In the genomic region with DNA sequence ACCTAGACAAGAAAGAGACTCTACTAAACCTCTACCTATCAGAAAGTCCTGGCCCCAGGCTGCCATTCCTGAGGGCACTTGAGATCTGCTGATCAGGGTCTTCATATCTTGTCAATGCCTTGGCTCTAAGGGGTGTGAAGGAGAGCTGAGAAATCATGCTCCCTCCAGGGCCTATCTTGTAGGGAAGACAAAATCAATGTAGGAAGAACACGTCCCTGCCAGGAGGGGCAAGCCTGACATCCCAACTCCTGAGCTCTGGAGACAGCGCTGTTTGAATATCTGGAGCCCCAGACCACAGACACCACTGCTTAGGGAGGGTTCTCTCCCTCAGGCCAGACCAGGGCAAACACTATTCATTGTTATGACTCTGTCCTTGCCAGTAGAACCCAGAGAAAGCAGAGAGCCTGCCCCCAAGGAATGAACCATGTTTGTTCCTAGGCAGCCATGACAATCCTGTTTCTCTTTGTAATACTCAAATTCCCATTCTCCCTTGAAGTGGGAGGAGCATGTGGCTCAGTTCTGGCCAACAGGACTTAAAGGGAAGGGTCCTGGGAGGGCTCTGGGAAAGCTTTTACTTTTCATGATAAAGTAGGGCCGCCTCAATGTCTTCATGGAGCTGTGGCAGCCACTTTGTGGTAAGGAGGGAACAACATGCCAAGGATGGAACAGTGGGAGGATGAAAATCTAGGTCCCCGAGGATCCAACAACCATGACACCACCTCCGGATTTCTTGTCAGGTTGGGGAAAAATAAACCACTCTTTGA, we compare ENCODE assay signal across 11 cellular contexts. TPM values are rescaled to one million over a fixed set of nuclear protein-coding genes. Genes with fewer than 3 reads are reported as not detected.
DNase-seq lines count a peak whose midpoint lies in the region; ATAC-seq and TF ChIP-seq lines count a peak whose summit lies in the region.
"Had no signal": no experiment of that assay in that cellular context is flagged by ENCODE, and none has a peak within 500 bp of the region (broad histone marks: within the 10 kb centered on the region; RNA-seq: fewer than 3 reads in every experiment).

No MANE protein-coding gene starts in this region.

- H2AK5ac ChIP-seq in mesendoderm (ENCODE audit: low read length), result no peak overlapping the region

- no peak overlapping the region for H4K5ac ChIP-seq in mesendoderm (ENCODE audit: low read length)

- no peak overlapping the region for H3K27ac Mint-ChIP-seq in CD8-positive, alpha-beta T cell
- H3K27ac Mint-ChIP-seq in activated B cell treated with CpG ODN at 0.5 μM for 24 hours, result no peak overlapping the region

- H3K9me3 Mint-ChIP-seq in CD8-positive, alpha-beta T cell, result no peaks in the 10 kb centered on the region
- no peaks in the 10 kb centered on the region for H3K9me3 Mint-ChIP-seq in activated B cell treated with CpG ODN at 0.5 μM for 24 hours

- no peak for TF ChIP-seq CTCF in CD8-positive, alpha-beta T cell (IDR thresholded peaks at IDR 0.05)
- TF ChIP-seq CTCF in activated B cell treated with CpG ODN at 0.5 μM for 24 hours (IDR thresholded peaks at IDR 0.05), result no peak

- peaks cover 28% of the 10 kb centered on the region for H3K79me2 ChIP-seq in mesendoderm (ENCODE audit: control insufficient read depth, insufficient read depth, low read length)

- H3K4me3 Mint-ChIP-seq in CD8-positive, alpha-beta T cell, result peak overlapping the region; percentile 54
- peak overlapping the region; percentile 52 for H3K4me3 Mint-ChIP-seq in activated B cell treated with CpG ODN at 0.5 μM for 24 hours

- peaks cover 16% of the 10 kb centered on the region for H3K36me3 Mint-ChIP-seq in CD8-positive, alpha-beta T cell
- peaks cover 9% of the 10 kb centered on the region for H3K36me3 Mint-ChIP-seq in activated B cell treated with CpG ODN at 0.5 μM for 24 hours (ENCODE audit: low read depth)

- peaks cover 0 to 6% (median 0%) of the 10 kb centered on the region in 11 experiments; a peak in 4 of 22 replicates for H3K36me3 ChIP-seq in BLaER1 treated with 17β-estradiol and CSF1 and Interleukin-3, amounts not matched to agents 10 nM and 100 nM
- no peaks in the 10 kb centered on the region for H3K36me3 ChIP-seq in CD8-positive, alpha-beta T cell (ENCODE audit: insufficient read depth, low read length)
- no peaks in the 10 kb centered on the region for H3K36me3 ChIP-seq in mesendoderm (ENCODE audit: control insufficient read depth, insufficient read depth, low read length)
- H3K36me3 ChIP-seq: esophagus squamous epithelium, right atrium auricular region had no signal

- CTCF ChIA-PET in CD8-positive, alpha-beta T cell (lab: Charles Lee), result interaction anchor here (0.6 to 1.6 kb wide), 3 partner anchors 32 to 155 kb away, joined by 3 to 5 read pairs (median 3); no protein-coding TSS in a partner anchor
- CTCF ChIA-PET in activated B cell treated with CpG ODN at 0.5 μM for 24 hours (lab: Charles Lee), result no interaction called here

- H3K9me3 ChIP-seq in BLaER1 treated with 17β-estradiol and CSF1 and Interleukin-3, amounts not matched to agents 10 nM and 100 nM (replicated peaks in 1 of 11), result no peaks in the 10 kb centered on the region
- no peaks in the 10 kb centered on the region for H3K9me3 ChIP-seq in CD8-positive, alpha-beta T cell (ENCODE audit: low read length)
- H3K9me3 ChIP-seq: esophagus squamous epithelium, right atrium auricular region had no signal

- DNase-seq in CD8-positive, alpha-beta T cell, result no peak
- DNase-seq in activated B cell treated with CpG ODN at 0.5 μM for 24 hours (no peak), mesendoderm (peak; percentile 37), NCI-H526 (lab: John Stamatoyannopoulos, UW) (no peak), kidney tubule cell (ENCODE audit: low spot score) (no peak)
- DNase-seq: dermis blood vessel endothelial cell; esophagus squamous epithelium; stimulated activated CD4-positive, alpha-beta T cell treated with anti-CD3 and anti-CD28 coated beads, Interleukin-2, amount 100 ng/mL, for 24 hours had no signal

- H3K4ac ChIP-seq in mesendoderm (ENCODE audit: low read depth, low read length), result no peak overlapping the region

- peaks cover 0 to 6% (median 2%) of the 10 kb centered on the region in 11 experiments; a peak in 13 of 22 replicates for H3K27me3 ChIP-seq in BLaER1 treated with 17β-estradiol and CSF1 and Interleukin-3, amounts not matched to agents 10 nM and 100 nM
- no peaks in the 10 kb centered on the region for H3K27me3 ChIP-seq in CD8-positive, alpha-beta T cell (ENCODE audit: insufficient read depth, low read length)
- peaks cover 3% of the 10 kb centered on the region for H3K27me3 ChIP-seq in mesendoderm (ENCODE audit: insufficient read depth, low read length, poor library complexity)
- H3K27me3 ChIP-seq: esophagus squamous epithelium, right atrium auricular region had no signal

- H3K18ac ChIP-seq in mesendoderm (ENCODE audit: low read length), result no peak overlapping the region

- peaks cover 15% of the 10 kb centered on the region for H3K79me1 ChIP-seq in mesendoderm (ENCODE audit: low read length)

- no peak overlapping the region for H3K56ac ChIP-seq in mesendoderm (ENCODE audit: low read length)

- peak overlapping the region in 7 of 11 experiments; percentile 50 to 80 (median 68); a peak in 12 of 22 replicates for H3K4me2 ChIP-seq in BLaER1 treated with 17β-estradiol and CSF1 and Interleukin-3, amounts not matched to agents 10 nM and 100 nM
- H3K4me2 ChIP-seq in mesendoderm (ENCODE audit: low read length), result no peak overlapping the region

- no peak overlapping the region; a peak in 1 of 22 replicates for H3K27ac ChIP-seq in BLaER1 treated with 17β-estradiol and CSF1 and Interleukin-3, amounts not matched to agents 10 nM and 100 nM
- H3K27ac ChIP-seq in CD8-positive, alpha-beta T cell (ENCODE audit: low read depth, low read length), result no peak overlapping the region
- no peak overlapping the region for H3K27ac ChIP-seq in mesendoderm (ENCODE audit: low read depth, low read length)
- H3K27ac ChIP-seq: esophagus squamous epithelium, right atrium auricular region had no signal

- ATAC-seq in CD8-positive, alpha-beta T cell, result no peak
- ATAC-seq in activated B cell treated with CpG ODN at 0.5 μM for 24 hours (ENCODE audit: low read depth), result no peak
- ATAC-seq in HG03108 (IDR thresholded peaks at IDR 0.05; ENCODE audit: unreplicated experiment), result no peak

- intact Hi-C loops in CD8-positive, alpha-beta T cell (cut with DNase I, micrococcal nuclease), result no loop called here
- intact Hi-C loops in activated B cell treated with CpG ODN at 0.5 μM for 24 hours (cut with micrococcal nuclease), result no loop called here

- H3K27me3 Mint-ChIP-seq in CD8-positive, alpha-beta T cell (ENCODE audit: low read depth), result no peaks in the 10 kb centered on the region
- H3K27me3 Mint-ChIP-seq in activated B cell treated with CpG ODN at 0.5 μM for 24 hours, result peaks cover 4% of the 10 kb centered on the region

- no peak overlapping the region for H3K4me3 ChIP-seq in BLaER1 treated with 17β-estradiol and CSF1 and Interleukin-3, amounts not matched to agents 10 nM and 100 nM
- no peak overlapping the region for H3K4me3 ChIP-seq in CD8-positive, alpha-beta T cell (ENCODE audit: low read depth, low read length)
- no peak overlapping the region for H3K4me3 ChIP-seq in mesendoderm (ENCODE audit: low read length)
- H3K4me3 ChIP-seq: esophagus squamous epithelium, right atrium auricular region had no signal

- POLR2A ChIA-PET in CD8-positive, alpha-beta T cell (lab: Charles Lee), result interaction anchor here (0.7 to 1.1 kb wide), 3 partner anchors 62 to 88 kb away, joined by 3 read pairs; no protein-coding TSS in a partner anchor
- POLR2A ChIA-PET in activated B cell treated with CpG ODN at 0.5 μM for 24 hours (lab: Charles Lee), result interaction anchor here (0.6 to 1.5 kb wide), 2 partner anchors 48 to 115 kb away, joined by 3 to 9 read pairs; a partner anchor contains a TSS

- H3K4me1 ChIP-seq in BLaER1 treated with 17β-estradiol and CSF1 and Interleukin-3, amounts not matched to agents 10 nM and 100 nM, result peaks cover 24 to 60% (median 49%) of the 10 kb centered on the region in 10 experiments
- H3K4me1 ChIP-seq in CD8-positive, alpha-beta T cell (ENCODE audit: insufficient read depth, low read length), result peaks cover 34% of the 10 kb centered on the region
- peaks cover 3% of the 10 kb centered on the region for H3K4me1 ChIP-seq in mesendoderm (ENCODE audit: control insufficient read depth, low read depth, low read length)

- peaks cover 33% of the 10 kb centered on the region for H3K4me1 Mint-ChIP-seq in CD8-positive, alpha-beta T cell (ENCODE audit: low read depth)
- peaks cover 30% of the 10 kb centered on the region for H3K4me1 Mint-ChIP-seq in activated B cell treated with CpG ODN at 0.5 μM for 24 hours

- no peak overlapping the region for H2BK5ac ChIP-seq in mesendoderm (ENCODE audit: low read length)

- H3K9ac ChIP-seq in BLaER1 treated with 17β-estradiol and CSF1 and Interleukin-3, amounts not matched to agents 10 nM and 100 nM, result no peak overlapping the region
- H3K9ac ChIP-seq in mesendoderm (ENCODE audit: low read length), result no peak overlapping the region

- H3K23ac ChIP-seq in mesendoderm (ENCODE audit: low read length), result no peak overlapping the region

- no peak overlapping the region for H2BK15ac ChIP-seq in mesendoderm (replicated peaks; ENCODE audit: low read depth)

- no peak overlapping the region for H2BK120ac ChIP-seq in mesendoderm (ENCODE audit: low read depth, low read length)

- no peak overlapping the region for H4K8ac ChIP-seq in mesendoderm (ENCODE audit: low read depth, low read length)

- WGBS in mesendoderm (ENCODE audit: extremely low coverage, insufficient coverage, low lambda C conversion rate), result no CpG with 5 or more reads among the region's 5 CpGs

- peaks cover 23 to 31% (median 30%) of the 10 kb centered on the region in 11 experiments for H4K20me1 ChIP-seq in BLaER1 treated with 17β-estradiol and CSF1 and Interleukin-3, amounts not matched to agents 10 nM and 100 nM

RNA-seq across cellular contexts. Expression of a gene that starts 1.8 kb away (rescaled TPM):
- total RNA-seq in CD8-positive, alpha-beta T cell, result 10 to 100 TPM; 34.7 to 35.7 TPM
- total RNA-seq in activated B cell treated with CpG ODN at 0.5 μM for 24 hours, result 23.7 and 24.6 TPM in 2 replicates
- polyA plus RNA-seq in mesendoderm (2013, experiment 1 of 2), result 16.2 TPM
- 16.3 TPM for polyA plus RNA-seq in mesendoderm (2013, experiment 2 of 2)

RNA-seq across cellular contexts. Expression of a gene that starts 1.8 kb away (rescaled TPM):
- 10 to 100 TPM; 13.2 to 14.7 TPM for total RNA-seq in CD8-positive, alpha-beta T cell
- 8.9 and 9.6 TPM in 2 replicates for total RNA-seq in activated B cell treated with CpG ODN at 0.5 μM for 24 hours
- 2.1 TPM for polyA plus RNA-seq in mesendoderm (2013, experiment 1 of 2)
- 2.2 TPM for polyA plus RNA-seq in mesendoderm (2013, experiment 2 of 2)

RNA-seq across cellular contexts. Expression of a gene that starts 11.9 kb away (rescaled TPM):
- total RNA-seq in CD8-positive, alpha-beta T cell, result 10 to 100 TPM; 37.4 to 41.9 TPM
- total RNA-seq in activated B cell treated with CpG ODN at 0.5 μM for 24 hours, result 0.64 and 0.84 TPM in 2 replicates
- 10.5 TPM for polyA plus RNA-seq in mesendoderm (2013, experiment 1 of 2)
- 11.0 TPM for polyA plus RNA-seq in mesendoderm (2013, experiment 2 of 2)

RNA-seq across cellular contexts. Expression of a gene that starts 43.0 kb away (rescaled TPM):
- total RNA-seq in CD8-positive, alpha-beta T cell, result 10 to 100 TPM; 40.6 to 43.5 TPM
- 37.1 and 46.1 TPM in 2 replicates for total RNA-seq in activated B cell treated with CpG ODN at 0.5 μM for 24 hours
- polyA plus RNA-seq in mesendoderm (2013, experiment 1 of 2), result 38.1 TPM
- 37.7 TPM for polyA plus RNA-seq in mesendoderm (2013, experiment 2 of 2)

RNA-seq across cellular contexts. Expression of a gene that starts 47.8 kb away (rescaled TPM):
- 10 to 100 TPM; 19.4 to 21.3 TPM for total RNA-seq in CD8-positive, alpha-beta T cell
- 82.1 and 84.8 TPM in 2 replicates for total RNA-seq in activated B cell treated with CpG ODN at 0.5 μM for 24 hours
- 88.9 TPM for polyA plus RNA-seq in mesendoderm (2013, experiment 1 of 2)
- 89.3 TPM for polyA plus RNA-seq in mesendoderm (2013, experiment 2 of 2)

Comparison
In these comparisons a context has a peak if more than half of its experiments do, and no peak if none do; other contexts are left out.
1. RNA of a gene that starts 11.9 kb away (total RNA-seq): 37.4 to 41.9 TPM in CD8-positive, alpha-beta T cell; 0.64 to 0.84 TPM in activated B cell treated with CpG ODN at 0.5 μM for 24 hours; every median in the first group is over 10 times any median in the second.